ENCODE assay signal across 13 cellular contexts in genomic region chr9:105535920-105536668, GRCh38. TPM values are rescaled to one million over a fixed set of nuclear protein-coding genes. Genes with fewer than 3 reads are reported as not detected.
DNase-seq lines count a peak whose midpoint lies in the region; ATAC-seq and TF ChIP-seq lines count a peak whose summit lies in the region.
"Had no signal": no experiment of that assay in that cellular context is flagged by ENCODE, and none has a peak within 500 bp of the region (broad histone marks: within the 10 kb centered on the region; RNA-seq: fewer than 3 reads in every experiment).

No MANE protein-coding gene starts in this region.

- TF ChIP-seq CTCF in chondrocyte (IDR thresholded peaks at IDR 0.05), result no peak

- peak; percentile 62 for ATAC-seq in GM18861 (IDR thresholded peaks at IDR 0.05; ENCODE audit: unreplicated experiment)
- ATAC-seq in GM21526 (IDR thresholded peaks at IDR 0.05; ENCODE audit: low FRiP score, unreplicated experiment), result peak; percentile 55
- ATAC-seq in HG03060 (IDR thresholded peaks at IDR 0.05; ENCODE audit: low read depth, unreplicated experiment), result peak; percentile 53
- ATAC-seq: pancreas had no signal

- no peak for DNase-seq in chondrocyte (ENCODE audit: low spot score)
- no peak for DNase-seq in 8988T
- no peak for DNase-seq in A172 (ENCODE audit: low spot score)
- no peak for DNase-seq in glomerular visceral epithelial cell (ENCODE audit: extremely low spot score)
- no peak for DNase-seq in NOMO-1 treated with dmso at 0.1 percent for 144 hours (lab: John Stamatoyannopoulos, UW; ENCODE audit: unreplicated experiment)
- DNase-seq: activated CD4-positive, CD25-positive, alpha-beta regulatory T cell; NCI-H1436 treated with DMSO at 0.1 percent for 48 hours; NCI-H82; pancreas; stimulated activated naive CD4-positive, alpha-beta T cell treated with Interleukin-2 at 50 U/mL for 16 hours had no signal

- H3K27ac Mint-ChIP-seq in chondrocyte (ENCODE audit: unreplicated experiment), result peak overlapping the region; percentile 32

- H3K4me1 Mint-ChIP-seq in chondrocyte (ENCODE audit: low read depth), result peaks cover 25% of the 10 kb centered on the region

- H3K27me3 Mint-ChIP-seq in chondrocyte (ENCODE audit: low read depth), result no peaks in the 10 kb centered on the region

- no peak overlapping the region for H3K4me3 Mint-ChIP-seq in chondrocyte (ENCODE audit: unreplicated experiment)

- H3K9me3 Mint-ChIP-seq in chondrocyte (ENCODE audit: low read depth), result no peaks in the 10 kb centered on the region

- peaks cover 13% of the 10 kb centered on the region for H3K36me3 Mint-ChIP-seq in chondrocyte (ENCODE audit: low read depth)

RNA-seq across cellular contexts. Expression of gene FKTN, which starts 21.8 kb away (rescaled TPM):
- 16.2 to 21.9 TPM (median 21.4 TPM) in 3 replicates for total RNA-seq in chondrocyte
- total RNA-seq in A172 (2014; rRNA removed; shearing (Covaris generic)), result 30.9 and 31.0 TPM in 2 replicates
